12 cellular contexts compared by ENCODE assay signal in genomic region chr5:152125806-152126205, GRCh38.
"Had no signal": no experiment of that assay in that cellular context is flagged by ENCODE, and none has a peak within 500 bp of the region (broad histone marks: within the 10 kb centered on the region; RNA-seq: fewer than 3 reads in every experiment).

No MANE protein-coding gene starts in this region.

- H3K4me3 Mint-ChIP-seq: naive thymus-derived CD8-positive, alpha-beta T cell; stimulated activated naive CD8-positive, alpha-beta T cell treated with anti-CD3 and anti-CD28 coated beads, Interleukin-15, Interleukin-2, amounts not matched to agents 100 ng/mL and 50 ng/mL, for 24 hours had no signal

- H3K27ac Mint-ChIP-seq: naive thymus-derived CD8-positive, alpha-beta T cell; stimulated activated naive CD8-positive, alpha-beta T cell treated with anti-CD3 and anti-CD28 coated beads, Interleukin-15, Interleukin-2, amounts not matched to agents 100 ng/mL and 50 ng/mL, for 24 hours had no signal

- H3K36me3 Mint-ChIP-seq: naive thymus-derived CD8-positive, alpha-beta T cell had no signal

- H3K9me3 Mint-ChIP-seq: naive thymus-derived CD8-positive, alpha-beta T cell; stimulated activated naive CD8-positive, alpha-beta T cell treated with anti-CD3 and anti-CD28 coated beads, Interleukin-15, Interleukin-2, amounts not matched to agents 100 ng/mL and 50 ng/mL, for 24 hours had no signal

- H3K27me3 Mint-ChIP-seq: stimulated activated naive CD8-positive, alpha-beta T cell treated with anti-CD3 and anti-CD28 coated beads, Interleukin-15, Interleukin-2, amounts not matched to agents 100 ng/mL and 50 ng/mL, for 24 hours had no signal

- H3K4me1 Mint-ChIP-seq: naive thymus-derived CD8-positive, alpha-beta T cell had no signal

- DNase-seq: effector memory CD4-positive, alpha-beta T cell; gastrocnemius medialis; islet precursor cell; mammary epithelial cell; mucosa of descending colon; naive thymus-derived CD8-positive, alpha-beta T cell; posterior cingulate gyrus; right cardiac atrium; stimulated activated CD4-positive, alpha-beta T cell treated with anti-CD3 and anti-CD28 coated beads, Interleukin-2, amount 100 ng/mL, for 48 hours; upper lobe of right lung had no signal

- ATAC-seq: gastrocnemius medialis; left lobe of liver; mucosa of descending colon; naive thymus-derived CD8-positive, alpha-beta T cell; right cardiac atrium; upper lobe of right lung had no signal
